Comparison of ENCODE assay signal across 19 cellular contexts in genomic region chr3:149670742-149671492, GRCh38. TPM values are rescaled to one million over a fixed set of nuclear protein-coding genes. Genes with fewer than 3 reads are reported as not detected.
DNase-seq lines count a peak whose midpoint lies in the region; ATAC-seq, FAIRE-seq and TF ChIP-seq lines count a peak whose summit lies in the region.
"Had no signal": no experiment of that assay in that cellular context is flagged by ENCODE, and none has a peak within 500 bp of the region (broad histone marks: within the 10 kb centered on the region; RNA-seq: fewer than 3 reads in every experiment).

No MANE protein-coding gene starts in this region.

- POLR2A ChIA-PET in GM12878 (lab: Charles Lee): interaction anchor here (0.6 to 2.7 kb wide), 4 partner anchors 10 to 80 kb away, joined by 3 to 13 read pairs (median 3); no protein-coding TSS in a partner anchor

- FAIRE-seq in GM12878 (lab: Jason Lieb, UNC): peak; percentile 49
- FAIRE-seq: endothelial cell of umbilical vein, urothelium cell line had no signal

- H3K9ac ChIP-seq in GM12878 (ENCODE audit: control insufficient read depth, insufficient read depth, low read length) (no peak overlapping the region), mesenchymal stem cell (ENCODE audit: low read length) (peak overlapping the region; percentile 16)

- no peak for TF ChIP-seq CTCF in GM12878 (IDR thresholded peaks at IDR 0.05 in 2 of 3, conservative IDR thresholded peaks at IDR 0.05 in 1 of 3; ENCODE audit: control insufficient read depth in 2 of 3, extremely low read depth in 1 of 3, insufficient read depth in 1 of 3, low read depth in 3 of 3, low read length in 3 of 3)

- H4K91ac ChIP-seq in mesenchymal stem cell (ENCODE audit: low read length): no peak overlapping the region

- H3K79me1 ChIP-seq in mesenchymal stem cell (replicated peaks; ENCODE audit: low read length, poor library complexity, severe bottlenecking): no peaks in the 10 kb centered on the region

- no peak for TF ChIP-seq RAD21 in GM12878 (IDR thresholded peaks at IDR 0.05; ENCODE audit: insufficient read depth, low read depth, low read length)

- peak overlapping the region; percentile 78 for H3K4me2 ChIP-seq in GM12878 (ENCODE audit: control insufficient read depth, insufficient read depth)
- H3K4me2 ChIP-seq in mesenchymal stem cell (ENCODE audit: low read length, poor library complexity, severe bottlenecking): no peak overlapping the region

- no peak overlapping the region for H2BK12ac ChIP-seq in mesenchymal stem cell (ENCODE audit: low read length in 2 of 2)

- H3K4ac ChIP-seq in mesenchymal stem cell (ENCODE audit: low read depth in 1 of 2, low read length in 2 of 2): no peak overlapping the region

- no peaks in the 10 kb centered on the region for H3K27me3 ChIP-seq in GM12878 (replicated peaks in 1 of 2; ENCODE audit: control insufficient read depth in 2 of 2, insufficient read depth in 2 of 2, low read length in 1 of 2)
- no peaks in the 10 kb centered on the region for H3K27me3 ChIP-seq in mesenchymal stem cell (ENCODE audit: control insufficient read depth in 1 of 2, insufficient read depth in 1 of 2, low read length in 2 of 2)

- BruUV-seq in GM12878 (replicated peaks; lab: Mats Ljungman, UMichigan): no TSS peak

- H3K79me2 ChIP-seq in GM12878 (ENCODE audit: control insufficient read depth, insufficient read depth, low read length): no peaks in the 10 kb centered on the region

- in situ Hi-C loops in GM12878 (cut with MboI): no loop called here

- H3K4me3 ChIP-seq in GM12878 (peak overlapping the region; percentile 4), mesenchymal stem cell (ENCODE audit: insufficient read depth in 1 of 2, low read depth in 1 of 2, low read length in 2 of 2) (no peak overlapping the region)

- H3K23ac ChIP-seq in mesenchymal stem cell (ENCODE audit: low read length in 2 of 2): no peak overlapping the region

- CTCF ChIA-PET in GM12878 (lab: Yijun Ruan, JAX): interaction anchor here (0.6 to 4.9 kb wide), 9 partner anchors 10 to 140 kb away, joined by 3 to 29 read pairs (median 5); partner anchors contain the start of gene WWTR1

- H4K8ac ChIP-seq in mesenchymal stem cell (ENCODE audit: low read length): no peak overlapping the region

- 4% methylated on average over 10 of the region's 10 CpGs for WGBS in GM12878 (ENCODE audit: insufficient coverage, insufficient replicate concordance, low lambda C conversion rate, missing lambda C conversion rate)
- 51% methylated on average over 9 of the region's 10 CpGs for WGBS in mesenchymal stem cell

- H3K4me1 ChIP-seq in GM12878 (ENCODE audit: control insufficient read depth, insufficient read depth, low read length) (no peaks in the 10 kb centered on the region; the same call in 1 of the 2 replicates), mesenchymal stem cell (ENCODE audit: control insufficient read depth, insufficient read depth, low read depth, low read length) (peaks cover 2% of the 10 kb centered on the region)

- TF ChIP-seq EP300 in GM12878 (IDR thresholded peaks at IDR 0.05; ENCODE audit: borderline replicate concordance in 1 of 2, control insufficient read depth in 1 of 2, low read depth in 2 of 2, low read length in 2 of 2): no peak

- no peak overlapping the region for H3K14ac ChIP-seq in mesenchymal stem cell (ENCODE audit: low read length in 2 of 2)

- DNase-seq in GM12878 (ENCODE audit: low read depth, low spot score) (no peak), mesenchymal stem cell (no peak), NCI-H2196 treated with DMSO at 0.1 percent for 48 hours (lab: John Stamatoyannopoulos, UW; ENCODE audit: unreplicated experiment) (no peak), amniotic stem cell (lab: John Stamatoyannopoulos, UW) (no peak)
- DNase-seq: activated CD4-positive, alpha-beta T cell treated with anti-CD3 and anti-CD28 coated beads, Interleukin-2, amount 10 ng/mL, durations not matched to agents 24 days and 14 days; activated T-cell treated with anti-CD3 and anti-CD28 coated beads, Interleukin-2, amount 50 U/mL, for 4 hours; cerebellar nuclear complex; left cardiac atrium; NCI-H1105 treated with DMSO at 0.1 percent for 48 hours; NCI-H2171 treated with DMSO at 0.1 percent for 48 hours; posterior cingulate gyrus; stimulated activated naive CD8-positive, alpha-beta T cell treated with anti-CD3 and anti-CD28 coated beads, Interleukin-15, amount 100 ng/mL, for 72 hours; T-helper 9 cell had no signal

- H4K20me1 ChIP-seq in GM12878 (ENCODE audit: control insufficient read depth, insufficient read depth): no peaks in the 10 kb centered on the region

- RAD21 ChIA-PET in GM12878 (lab: Charles Lee; ENCODE audit: unreplicated experiment): interaction anchor here (0.7 to 2.6 kb wide), 8 partner anchors 11 to 102 kb away, joined by 3 to 36 read pairs (median 4); partner anchors contain the start of gene WWTR1

- H2BK15ac ChIP-seq in mesenchymal stem cell (ENCODE audit: low read depth, poor library complexity, severe bottlenecking): no peak overlapping the region

- no peak overlapping the region for H3K27ac ChIP-seq in GM12878 (ENCODE audit: control insufficient read depth, insufficient read depth)
- no peak overlapping the region for H3K27ac ChIP-seq in mesenchymal stem cell (ENCODE audit: low read length, poor library complexity, severe bottlenecking)

- intact Hi-C loops in GM12878 (cut with micrococcal nuclease; ENCODE audit: unreplicated experiment): no loop called here

- ATAC-seq in GM19035 (IDR thresholded peaks at IDR 0.05; ENCODE audit: unreplicated experiment) (peak; percentile 84), HG03442 (IDR thresholded peaks at IDR 0.05; ENCODE audit: unreplicated experiment) (peak; percentile 54), GM12878 (peak; percentile 72), GM19467 (IDR thresholded peaks at IDR 0.05; ENCODE audit: unreplicated experiment) (no peak), HG02938 (IDR thresholded peaks at IDR 0.05; ENCODE audit: unreplicated experiment) (no peak)
- ATAC-seq: activated T-cell treated with anti-CD3 and anti-CD28 coated beads, Interleukin-2, amount 50 U/mL, for 4 hours; left cardiac atrium; stimulated activated naive CD8-positive, alpha-beta T cell treated with anti-CD3 and anti-CD28 coated beads, Interleukin-15, amount 100 ng/mL, for 72 hours had no signal

- SMC1A ChIA-PET in GM12878 (lab: Charles Lee; ENCODE audit: uncharacterized antibody, unreplicated experiment): interaction anchor here (0.7 to 4.6 kb wide), 14 partner anchors 12 to 143 kb away, joined by 3 to 39 read pairs (median 4); partner anchors contain the start of gene WWTR1

- H2BK5ac ChIP-seq in mesenchymal stem cell (ENCODE audit: low read depth, low read length, poor library complexity, severe bottlenecking): no peak overlapping the region

- peak overlapping the region; percentile 59 for H2AFZ ChIP-seq in GM12878 (ENCODE audit: control insufficient read depth, low read depth, low read length)
- no peak overlapping the region for H2AFZ ChIP-seq in mesenchymal stem cell (ENCODE audit: low read depth, low read length)

- H2BK120ac ChIP-seq in mesenchymal stem cell (ENCODE audit: low read depth, low read length): no peak overlapping the region

- H2AK5ac ChIP-seq in mesenchymal stem cell (ENCODE audit: low read length, severe bottlenecking): no peak overlapping the region

- no peak overlapping the region for H3K18ac ChIP-seq in mesenchymal stem cell (ENCODE audit: low read depth in 1 of 2, low read length in 2 of 2)

- H3K9me3 ChIP-seq in GM12878 (replicated peaks; ENCODE audit: control insufficient read depth, insufficient read depth, low read length) (no peaks in the 10 kb centered on the region), mesenchymal stem cell (ENCODE audit: control insufficient read depth, low read length) (no peaks in the 10 kb centered on the region)

- H3K36me3 ChIP-seq in GM12878 (ENCODE audit: control insufficient read depth in 2 of 2, insufficient read depth in 2 of 2, low read length in 1 of 2): no peaks in the 10 kb centered on the region
- no peaks in the 10 kb centered on the region for H3K36me3 ChIP-seq in mesenchymal stem cell (ENCODE audit: control insufficient read depth in 1 of 2, insufficient read depth in 2 of 2, low read depth in 1 of 2, low read length in 2 of 2)

- TF ChIP-seq POLR2A in GM12878 (IDR thresholded peaks at IDR 0.05; ENCODE audit: low read depth, low read length): no peak

TF ChIP-seq in GM12878, 131 proteins besides CTCF, POLR2A, EP300 and RAD21 (continues in another document):
- TF ChIP-seq GATAD2B (conservative IDR thresholded peaks at IDR 0.05; ENCODE audit: low read depth) (no peak), JUNB (IDR thresholded peaks at IDR 0.05) (0 out of 2 replicates have a peak, but pooled peaks have one; percentile 15)

RNA-seq across cellular contexts. Expression of gene WWTR1, which starts 13.1 kb away (rescaled TPM):
- 25.3 and 27.0 TPM in 2 replicates for total RNA-seq in GM12878 (2013; cell fraction: nucleolus; rRNA removed)
- total RNA-seq in GM12878 (2014; rRNA removed) (2.9 and 4.0 TPM in 2 replicates), GM12878 (2014; rRNA removed; fragmentation: Illumina TruSeq; extraction: Trizol) (2.5 and 3.0 TPM in 2 replicates), GM12878 (2021) (5.1 and 6.8 TPM in 2 replicates)
- polyA plus RNA-seq in GM12878 (2011; ENCODE audit: low read depth): 2.6 TPM
- polyA plus RNA-seq in GM12878 (2011; rRNA removed) (12.6 and 18.5 TPM in 2 replicates), GM12878 (2014; fragmentation: Illumina TruSeq; extraction: Trizol) (10.0 and 10.2 TPM in 2 replicates), GM12878 (2014; fragmentation: Nextera tagmentation; extraction: Ambion mirVana) (1 to 10 TPM; 3.8 to 4.0 TPM), GM12878 (2014; rRNA removed) (4.7 and 5.0 TPM in 2 replicates), GM12878 (2016; fragmentation: Nextera tagmentation; extraction: Ambion mirVana) (1 to 10 TPM; 7.6 to 8.4 TPM)
- 12.8 and 16.6 TPM in 2 replicates for polyA plus RNA-seq in GM12878 (2011; cell fraction: cytosol; rRNA removed)
- polyA plus RNA-seq in GM12878 (2011; cell fraction: nucleus; rRNA removed): 16.1 and 19.8 TPM in 2 replicates
- 4.3 and 5.2 TPM in 2 replicates for polyA plus RNA-seq in GM12878 (2012)
- polyA minus RNA-seq in GM12878 (2011; rRNA and poly(A)+ RNA removed): 23.5 and 26.9 TPM in 2 replicates
- polyA minus RNA-seq in GM12878 (2011; cell fraction: cytosol; rRNA and poly(A)+ RNA removed): 7.8 and 9.9 TPM in 2 replicates
- 33.4 and 61.2 TPM in 2 replicates for polyA minus RNA-seq in GM12878 (2011; cell fraction: nucleus; rRNA and poly(A)+ RNA removed)
- 56.1 TPM for polyA plus RNA-seq in mesenchymal stem cell (2013, experiment 1 of 2)
- 57.5 TPM for polyA plus RNA-seq in mesenchymal stem cell (2013, experiment 2 of 2)

Comparison
In these comparisons a context has a peak if more than half of its experiments do, and no peak if none do; other contexts are left out.
1. ATAC-seq: peak in GM19035 (single experiment), HG03442 (single experiment) and GM12878 (single experiment); none in GM19467 (single experiment) and HG02938 (single experiment).